Comparison of ENCODE assay signal across 14 cellular contexts in genomic region chr14:33369972-33370371, GRCh38.
DNase-seq lines count a peak whose midpoint lies in the region; ATAC-seq and TF ChIP-seq lines count a peak whose summit lies in the region.
"Had no signal": no experiment of that assay in that cellular context is flagged by ENCODE, and none has a peak within 500 bp of the region (broad histone marks: within the 10 kb centered on the region; RNA-seq: fewer than 3 reads in every experiment).

No MANE protein-coding gene starts in this region.

- no peaks in the 10 kb centered on the region for H3K4me1 Mint-ChIP-seq in CD8-positive, alpha-beta memory T cell

- H3K9me3 ChIP-seq in CD8-positive, alpha-beta memory T cell (ENCODE audit: low read length), result no peaks in the 10 kb centered on the region
- H3K9me3 ChIP-seq in mammary epithelial cell (replicated peaks; ENCODE audit: insufficient read depth, low read length), result no peaks in the 10 kb centered on the region
- H3K9me3 ChIP-seq: heart right ventricle, SK-N-SH had no signal

- no peaks in the 10 kb centered on the region for H3K4me1 ChIP-seq in CD8-positive, alpha-beta memory T cell (ENCODE audit: insufficient read depth, low read length)
- H3K4me1 ChIP-seq in mammary epithelial cell (ENCODE audit: insufficient read depth, low read length), result no peaks in the 10 kb centered on the region
- H3K4me1 ChIP-seq: heart right ventricle, parathyroid adenoma had no signal

- H3K4me2 ChIP-seq in mammary epithelial cell (ENCODE audit: insufficient read depth, low read depth, low read length), result no peak overlapping the region
- H3K4me2 ChIP-seq: SK-N-SH had no signal

- H3K9me3 Mint-ChIP-seq in CD8-positive, alpha-beta memory T cell, result peaks cover 1 to 6% (median 2%) of the 10 kb centered on the region in 5 donors

- no peak overlapping the region for H2AFZ ChIP-seq in mammary epithelial cell (ENCODE audit: low read depth, low read length)
- H2AFZ ChIP-seq: parathyroid adenoma had no signal

- H3K27ac ChIP-seq in CD8-positive, alpha-beta memory T cell (ENCODE audit: low read depth, low read length), result no peak overlapping the region
- no peak overlapping the region for H3K27ac ChIP-seq in mammary epithelial cell (ENCODE audit: insufficient read depth, low read depth, low read length)
- H3K27ac ChIP-seq: heart right ventricle, parathyroid adenoma had no signal

- in situ Hi-C loops in mammary epithelial cell (cut with MboI; ENCODE audit: low sequenced_read_pairs in 2 of 2), result no loop called here

- DNase-seq in GM10248 (ENCODE audit: extremely low spot score) (peak; percentile 15), mammary epithelial cell (no peak), mesenteric fat pad (ENCODE audit: low spot score) (no peak), NCI-H146 treated with DMSO at 0.1 percent for 48 hours (lab: John Stamatoyannopoulos, UW; ENCODE audit: unreplicated experiment) (no peak)
- DNase-seq in CD8-positive, alpha-beta memory T cell, result no peak
- DNase-seq: heart right ventricle; NCI-H1092 treated with DMSO at 0.1 percent for 48 hours; NCI-H526 treated with DMSO at 0.1 percent for 48 hours; SK-N-SH; stimulated activated CD4-positive, alpha-beta T cell treated with anti-CD3 and anti-CD28 coated beads, Interleukin-4, amount 100 ng/mL, for 4 hours had no signal

- no TSS peak for BruUV-seq in mammary epithelial cell (replicated peaks; lab: Mats Ljungman, UMichigan)

- no peaks in the 10 kb centered on the region for H3K36me3 Mint-ChIP-seq in CD8-positive, alpha-beta memory T cell

- POLR2A ChIA-PET in GM10248 (lab: Yijun Ruan, JAX), result no interaction called here
- POLR2A ChIA-PET in CD8-positive, alpha-beta memory T cell (lab: Charles Lee), result no interaction called here

- peaks cover 0 to 2% of the 10 kb centered on the region in 2 donors for H3K27me3 Mint-ChIP-seq in CD8-positive, alpha-beta memory T cell

- H4K20me1 ChIP-seq in mammary epithelial cell (ENCODE audit: insufficient read depth, low read length), result peaks cover 2% of the 10 kb centered on the region

- no peaks in the 10 kb centered on the region for H3K27me3 ChIP-seq in CD8-positive, alpha-beta memory T cell (ENCODE audit: insufficient read depth, low read length, poor library complexity, severe bottlenecking)
- H3K27me3 ChIP-seq in mammary epithelial cell (ENCODE audit: insufficient read depth, low read length), result no peaks in the 10 kb centered on the region
- H3K27me3 ChIP-seq: heart right ventricle had no signal

- TF ChIP-seq CTCF in GM10248 (IDR thresholded peaks at IDR 0.05; ENCODE audit: control extremely low read depth, extremely low read depth, low read depth, missing control alignments) (no peak), mammary epithelial cell (conservative IDR thresholded peaks at IDR 0.05 in 1 of 2, IDR thresholded peaks at IDR 0.05 in 1 of 2; ENCODE audit: extremely low read depth in 1 of 2, insufficient read depth in 1 of 2, low read depth in 1 of 2, low read length in 2 of 2) (no peak)

- H3K4me3 Mint-ChIP-seq in CD8-positive, alpha-beta memory T cell, result no peak overlapping the region

- H3K36me3 ChIP-seq in CD8-positive, alpha-beta memory T cell (ENCODE audit: insufficient read depth, low read length), result no peaks in the 10 kb centered on the region
- H3K36me3 ChIP-seq in mammary epithelial cell (ENCODE audit: insufficient read depth, low read length), result no peaks in the 10 kb centered on the region
- H3K36me3 ChIP-seq: heart right ventricle had no signal

- CTCF ChIA-PET in GM10248 (lab: Yijun Ruan, JAX) (no interaction called here), mammary epithelial cell (lab: Charles Lee; ENCODE audit: low non-redundant PET) (no interaction called here)
- CTCF ChIA-PET in CD8-positive, alpha-beta memory T cell (lab: Charles Lee), result no interaction called here

- no peak overlapping the region for H3K27ac Mint-ChIP-seq in CD8-positive, alpha-beta memory T cell

- ATAC-seq in GM19438 (IDR thresholded peaks at IDR 0.05; ENCODE audit: low read depth, unreplicated experiment) (peak; percentile 94), HG02870 (IDR thresholded peaks at IDR 0.05; ENCODE audit: unreplicated experiment) (peak; percentile 99), HG03520 (IDR thresholded peaks at IDR 0.05; ENCODE audit: unreplicated experiment) (peak; percentile 98)
- ATAC-seq: heart right ventricle had no signal

- dilution Hi-C loops in mammary epithelial cell (cut with HindIII; ENCODE audit: low sequenced_read_pairs), result no loop called here

- intact Hi-C loops in mammary epithelial cell (cut with micrococcal nuclease), result no loop called here

- H3K79me2 ChIP-seq in mammary epithelial cell (ENCODE audit: insufficient read depth, low read length), result no peaks in the 10 kb centered on the region
- H3K79me2 ChIP-seq: parathyroid adenoma had no signal

- no peak overlapping the region for H3K4me3 ChIP-seq in CD8-positive, alpha-beta memory T cell (ENCODE audit: low read length)
- no peak overlapping the region for H3K4me3 ChIP-seq in mammary epithelial cell (replicated peaks in 1 of 3; ENCODE audit: insufficient read depth in 1 of 3, low read depth in 2 of 3, low read length in 3 of 3)
- H3K4me3 ChIP-seq: heart right ventricle had no signal

- H3K9ac ChIP-seq in mammary epithelial cell (ENCODE audit: insufficient read depth, low read length), result no peak overlapping the region
- H3K9ac ChIP-seq: parathyroid adenoma, SK-N-SH had no signal
